ENCODE assay signal across 8 cellular contexts in genomic region chr11:2267871-2268825, GRCh38. TPM values are rescaled to one million over a fixed set of nuclear protein-coding genes. Genes with fewer than 3 reads are reported as not detected.
DNase-seq lines count a peak whose midpoint lies in the region; ATAC-seq and TF ChIP-seq lines count a peak whose summit lies in the region.

No MANE protein-coding gene starts in this region.

- H3K4me3 ChIP-seq in endocrine pancreas (ENCODE audit: control insufficient read depth, insufficient read depth, low read length) = no peak overlapping the region
- peak overlapping the region; percentile 59 for H3K4me3 ChIP-seq in neural cell (ENCODE audit: low read length)

- no peaks in the 10 kb centered on the region for H3K79me2 ChIP-seq in neural cell (replicated peaks; ENCODE audit: insufficient read depth, low read length)

- H3K27me3 ChIP-seq in endocrine pancreas (ENCODE audit: control insufficient read depth, insufficient read depth, low read length) = no peaks in the 10 kb centered on the region
- peaks cover 58% of the 10 kb centered on the region for H3K27me3 ChIP-seq in neural cell (ENCODE audit: insufficient read depth, low read depth, low read length)

- H3K4me3 Mint-ChIP-seq in CD14-positive monocyte = peak overlapping the region; percentile 70 to 81

- peaks cover 3 to 6% of the 10 kb centered on the region in 2 donors for H3K36me3 Mint-ChIP-seq in CD14-positive monocyte

- DNase-seq in CD14-positive monocyte (ENCODE audit: low spot score) (no peak), NCI-H526 (lab: John Stamatoyannopoulos, UW) (peak; percentile 64 to 78), MV-4-11 (lab: John Stamatoyannopoulos, UW) (no peak), NAMALWA (ENCODE audit: low spot score) (no peak)
- DNase-seq in stimulated activated CD4-positive, alpha-beta T cell treated with anti-CD3 and anti-CD28 coated beads, Interleukin-4, amount 100 ng/mL, for 4 hours = no peak

- TF ChIP-seq EP300 in neural cell (conservative IDR thresholded peaks at IDR 0.05; ENCODE audit: poor library complexity, severe bottlenecking) = no peak

- ATAC-seq in HG03045 (IDR thresholded peaks at IDR 0.05; ENCODE audit: unreplicated experiment) = no peak

- H3K4me1 ChIP-seq in endocrine pancreas (ENCODE audit: control insufficient read depth, insufficient read depth, low read length) = no peaks in the 10 kb centered on the region

- peaks cover 0 to 7% (median 4%) of the 10 kb centered on the region in 7 donors for H3K9me3 Mint-ChIP-seq in CD14-positive monocyte

- H3K4me2 ChIP-seq in neural cell (ENCODE audit: low read length) = no peak overlapping the region

- no peak for TF ChIP-seq CTCF in CD14-positive monocyte (IDR thresholded peaks at IDR 0.05)
- no peak for TF ChIP-seq CTCF in neural cell (IDR thresholded peaks at IDR 0.05; ENCODE audit: poor library complexity, severe bottlenecking)

- H3K9ac ChIP-seq in endocrine pancreas (ENCODE audit: control insufficient read depth, insufficient read depth, low read length) (peak overlapping the region; percentile 56), neural cell (ENCODE audit: low read length) (no peak overlapping the region)

- intact Hi-C loops in CD14-positive monocyte (cut with micrococcal nuclease) = loop anchor here (5.0 kb wide), 2 partner anchors 34 to 134 kb away; partner anchors contain the start of genes TSSC4 (in 2 of the 2), C11orf21 (in 1 of the 2) and TSPAN32 (in 1 of the 2)

- H3F3A ChIP-seq in neural cell (ENCODE audit: insufficient read depth, low read length, poor library complexity, severe bottlenecking) = no peaks in the 10 kb centered on the region

- H3K9me3 ChIP-seq in endocrine pancreas (ENCODE audit: control insufficient read depth, low read length) (no peaks in the 10 kb centered on the region), neural cell (ENCODE audit: low read length) (no peaks in the 10 kb centered on the region)

- peaks cover 40% of the 10 kb centered on the region for H3K4me1 Mint-ChIP-seq in CD14-positive monocyte

- peak overlapping the region; percentile 55 to 89 (median 72) for H3K27ac Mint-ChIP-seq in CD14-positive monocyte

- H3K36me3 ChIP-seq in endocrine pancreas (ENCODE audit: control insufficient read depth, insufficient read depth, low read length) = no peaks in the 10 kb centered on the region
- no peaks in the 10 kb centered on the region for H3K36me3 ChIP-seq in neural cell (ENCODE audit: insufficient read depth, low read length)

- no peak for TF ChIP-seq RAD21 in neural cell (conservative IDR thresholded peaks at IDR 0.05)

- peaks cover 7 to 29% (median 11%) of the 10 kb centered on the region in 3 donors for H3K27me3 Mint-ChIP-seq in CD14-positive monocyte (ENCODE audit: low read depth in 3 of 3)

- no peak overlapping the region for H3K27ac ChIP-seq in neural cell (ENCODE audit: low read length)

- H4K20me1 ChIP-seq in neural cell (ENCODE audit: insufficient read depth) = no peaks in the 10 kb centered on the region

- no peaks in the 10 kb centered on the region for H3K9me2 ChIP-seq in neural cell (ENCODE audit: insufficient read depth, low read length)

- no peak overlapping the region for H2AFZ ChIP-seq in neural cell (ENCODE audit: low read depth, low read length)

TF ChIP-seq in neural cell, 6 proteins besides CTCF, POLR2A, EP300 and RAD21:
- no peak for TF ChIP-seq SMC3 (conservative IDR thresholded peaks at IDR 0.05; ENCODE audit: poor library complexity)
- TF ChIP-seq POLR2AphosphoS5 (IDR thresholded peaks at IDR 0.05) = no peak
- no peak for TF ChIP-seq TAF1 (IDR thresholded peaks at IDR 0.05; ENCODE audit: low read depth)
- TF ChIP-seq REST (IDR thresholded peaks at IDR 0.05; ENCODE audit: borderline replicate concordance) = no peak
- no peak for TF ChIP-seq EZH2 (IDR thresholded peaks at IDR 0.05; ENCODE audit: borderline replicate concordance, insufficient read depth, low read length, poor library complexity, severe bottlenecking)
- no peak for TF ChIP-seq MXI1 (conservative IDR thresholded peaks at IDR 0.05; ENCODE audit: poor library complexity, severe bottlenecking)

RNA-seq across cellular contexts. Expression of gene ASCL2, which starts 2.2 kb away (rescaled TPM):
- polyA plus RNA-seq in CD14-positive monocyte (10 to 100 TPM in 1 of 2 donors, 1 to 10 TPM in 1; 8.3 to 11.4 TPM), neural cell (not detected in 2 replicates)
- polyA minus RNA-seq in neural cell = not detected in 2 replicates

RNA-seq across cellular contexts. Expression of gene C11orf21, which starts 33.6 kb away (rescaled TPM):
- polyA plus RNA-seq in CD14-positive monocyte (10 to 100 TPM; 10.8 to 13.1 TPM), neural cell (not detected in 2 replicates)
- polyA minus RNA-seq in neural cell = not detected in 2 replicates

RNA-seq across cellular contexts. Expression of gene TSPAN32, which starts 33.7 kb away (rescaled TPM):
- polyA plus RNA-seq in CD14-positive monocyte = 10 to 100 TPM; 34.8 to 82.5 TPM
- not detected in 2 replicates for polyA plus RNA-seq in neural cell
- polyA minus RNA-seq in neural cell = not detected in 2 replicates

Comparison
In these comparisons a context has a peak if more than half of its experiments do, and no peak if none do; other contexts are left out.
1. DNase-seq: peak in NCI-H526 (2 of 2); none in CD14-positive monocyte (single experiment), MV-4-11 (single experiment), stimulated activated CD4-positive, alpha-beta T cell treated with anti-CD3 and anti-CD28 coated beads, Interleukin-4, amount 100 ng/mL, for 4 hours (0 of 2) and NAMALWA (single experiment).
2. RNA of gene C11orf21, which starts 33.6 kb away (polyA plus RNA-seq): 10.8 to 13.1 TPM in CD14-positive monocyte; not detected in neural cell; every median in the first group is over 10 times any median in the second.
3. RNA of gene TSPAN32, which starts 33.7 kb away (polyA plus RNA-seq): 34.8 to 82.5 TPM in CD14-positive monocyte; not detected in neural cell; every median in the first group is over 10 times any median in the second.